ENCODE assay signal across 2 cellular contexts in genomic region chr7:141490474-141490873, GRCh38.
A peak's percentile ranks its signal among the peaks of the same experiment; 100 is the strongest.
TF ChIP-seq lines count a peak whose summit lies in the region.

No MANE protein-coding gene starts in this region.

TF ChIP-seq in GM23338, 12 proteins besides CTCF, POLR2A, EP300 and RAD21:
- TF ChIP-seq POLR2AphosphoS5 (IDR thresholded peaks at IDR 0.05; ENCODE audit: low read depth) (no peak), ZNF462 (CRISPR knock-in tag; IDR thresholded peaks at IDR 0.05) (peak; percentile 83)
TF ChIP-seq in GM23338: peak in this region for 1.

TF ChIP-seq in H1, 55 proteins besides CTCF, POLR2A, EP300 and RAD21:
- TF ChIP-seq HDAC2 (IDR thresholded peaks at IDR 0.05; ENCODE audit: borderline replicate concordance in 1 of 2, low read depth in 2 of 2, low read length in 2 of 2), result no peak
- peak; percentile 78; the same call in 1 of the 2 replicates for TF ChIP-seq SRF (IDR thresholded peaks at IDR 0.05; ENCODE audit: low read depth, low read length)
